2 cellular contexts compared by ENCODE assay signal in genomic region chr9:98964201-98964600, GRCh38.
TF ChIP-seq lines count a peak whose summit lies in the region.

No MANE protein-coding gene starts in this region.

TF ChIP-seq in IMR-90, 13 proteins besides CTCF, POLR2A, EP300 and RAD21:
- TF ChIP-seq MXI1 (IDR thresholded peaks at IDR 0.05; ENCODE audit: borderline replicate concordance, low read depth, low read length) = no peak

TF ChIP-seq in H1, 55 proteins besides CTCF, POLR2A, EP300 and RAD21:
- TF ChIP-seq SP4 (IDR thresholded peaks at IDR 0.05; ENCODE audit: low read length) = no peak
- TF ChIP-seq ATF2 (IDR thresholded peaks at IDR 0.05; ENCODE audit: low read length) = no peak
- TF ChIP-seq RXRA (IDR thresholded peaks at IDR 0.05; ENCODE audit: insufficient read depth, low read depth, low read length) = no peak
- no peak for TF ChIP-seq GABPA (IDR thresholded peaks at IDR 0.05; ENCODE audit: borderline replicate concordance, insufficient read depth, low read length)
